ENCODE assay signal across 8 cellular contexts in genomic region chr13:110716235-110716505, GRCh38. TPM values are rescaled to one million over a fixed set of nuclear protein-coding genes. Genes with fewer than 3 reads are reported as not detected.
DNase-seq lines count a peak whose midpoint lies in the region; ATAC-seq, FAIRE-seq and TF ChIP-seq lines count a peak whose summit lies in the region.

No MANE protein-coding gene starts in this region.

- peaks cover 41% of the 10 kb centered on the region for H4K20me1 ChIP-seq in astrocyte (ENCODE audit: insufficient read depth, low read length)

- H3K9ac ChIP-seq in astrocyte (ENCODE audit: low read length): peak overlapping the region; percentile 94

- H3K79me2 ChIP-seq in astrocyte (ENCODE audit: insufficient read depth, low read length): peaks cover 72% of the 10 kb centered on the region

- no peaks in the 10 kb centered on the region for H3K27me3 ChIP-seq in astrocyte (ENCODE audit: insufficient read depth, low read length)

- no peaks in the 10 kb centered on the region for H3K9me3 ChIP-seq in astrocyte (ENCODE audit: insufficient read depth, low read depth, low read length)

- no peaks in the 10 kb centered on the region for H3K9me3 Mint-ChIP-seq in astrocyte (ENCODE audit: unreplicated experiment)
- H3K9me3 Mint-ChIP-seq in immature natural killer cell: peaks cover 0 to 2% (median 0%) of the 10 kb centered on the region in 6 donors
- no peaks in the 10 kb centered on the region for H3K9me3 Mint-ChIP-seq in stimulated activated naive B cell treated with anti-CD40 and anti-IgM and Interleukin-4, amounts not matched to agents 10 μg/mL and 1 μg/mL and 100 μg/mL, for 72 hours

- H3K27me3 Mint-ChIP-seq in astrocyte (ENCODE audit: low read depth, unreplicated experiment) (no peaks in the 10 kb centered on the region), immature natural killer cell (ENCODE audit: low read depth in 3 of 3) (peaks cover 19 to 28% (median 27%) of the 10 kb centered on the region in 3 donors)
- no peaks in the 10 kb centered on the region for H3K27me3 Mint-ChIP-seq in stimulated activated naive B cell treated with anti-CD40 and anti-IgM and Interleukin-4, amounts not matched to agents 10 μg/mL and 1 μg/mL and 100 μg/mL, for 72 hours

- in situ Hi-C loops in KBM-7 (cut with MboI; ENCODE audit: low pct_unique_long_range_greater_than_20kb, low sequenced_read_pairs): no loop called here

- TF ChIP-seq CTCF in C4-2B (conservative IDR thresholded peaks at IDR 0.05) (no peak), astrocyte (IDR thresholded peaks at IDR 0.05; ENCODE audit: insufficient read depth, low read depth, low read length) (no peak)

- peak overlapping the region; percentile 68 for H2AFZ ChIP-seq in astrocyte (ENCODE audit: low read depth, low read length)

- H3K4me1 ChIP-seq in astrocyte (ENCODE audit: insufficient read depth, low read length): peaks cover 20% of the 10 kb centered on the region

- DNase-seq in KBM-7 (peak; percentile 36), astrocyte (ENCODE audit: low read depth) (no peak), immature natural killer cell (no peak), C1 segment of cervical spinal cord (lab: John Stamatoyannopoulos, UW) (no peak), GDM1 (lab: John Stamatoyannopoulos, UW) (no peak)
- peak; percentile 5 for DNase-seq in stimulated activated naive B cell treated with anti-CD40 and anti-IgM and Interleukin-4, amounts not matched to agents 10 μg/mL and 1 μg/mL and 100 μg/mL, for 72 hours
- no peak for DNase-seq in stimulated activated naive CD4-positive, alpha-beta T cell treated with Interleukin-2 at 50 U/mL for 16 hours (lab: John Stamatoyannopoulos, UW)

- H3K27ac ChIP-seq in C4-2B (peak overlapping the region; percentile 92), astrocyte (ENCODE audit: low read depth, low read length) (peak overlapping the region; percentile 67)

- peaks cover 6% of the 10 kb centered on the region for H3K4me1 Mint-ChIP-seq in astrocyte (ENCODE audit: low read depth, unreplicated experiment)
- H3K4me1 Mint-ChIP-seq in immature natural killer cell: peaks cover 32 to 52% of the 10 kb centered on the region in 2 donors
- peaks cover 9 to 31% of the 10 kb centered on the region in 2 donors for H3K4me1 Mint-ChIP-seq in stimulated activated naive B cell treated with anti-CD40 and anti-IgM and Interleukin-4, amounts not matched to agents 10 μg/mL and 1 μg/mL and 100 μg/mL, for 72 hours

- peak overlapping the region; percentile 43 for H3K27ac Mint-ChIP-seq in astrocyte (ENCODE audit: unreplicated experiment)
- peak overlapping the region in 5 of 6 donors; percentile 75 to 97 (median 87) for H3K27ac Mint-ChIP-seq in immature natural killer cell
- H3K27ac Mint-ChIP-seq in stimulated activated naive B cell treated with anti-CD40 and anti-IgM and Interleukin-4, amounts not matched to agents 10 μg/mL and 1 μg/mL and 100 μg/mL, for 72 hours: peak overlapping the region; percentile 96

- H3K36me3 Mint-ChIP-seq in astrocyte (ENCODE audit: low read depth, unreplicated experiment) (no peaks in the 10 kb centered on the region), immature natural killer cell (peaks cover 0 to 6% (median 5%) of the 10 kb centered on the region in 3 donors)
- peaks cover 9 to 13% of the 10 kb centered on the region in 2 donors for H3K36me3 Mint-ChIP-seq in stimulated activated naive B cell treated with anti-CD40 and anti-IgM and Interleukin-4, amounts not matched to agents 10 μg/mL and 1 μg/mL and 100 μg/mL, for 72 hours

- no peak for FAIRE-seq in astrocyte (lab: Jason Lieb, UNC)

- H3K36me3 ChIP-seq in astrocyte (ENCODE audit: insufficient read depth, low read length): peaks cover 5% of the 10 kb centered on the region

- ATAC-seq in stimulated activated naive B cell treated with anti-CD40 and anti-IgM and Interleukin-4, amounts not matched to agents 10 μg/mL and 1 μg/mL and 100 μg/mL, for 72 hours (replicated peaks): no peak

- peak overlapping the region; percentile 92 for H3K4me3 ChIP-seq in astrocyte (ENCODE audit: insufficient read depth, low read depth, low read length)

- H3K4me3 Mint-ChIP-seq in astrocyte (ENCODE audit: unreplicated experiment): peak overlapping the region; percentile 96
- peak overlapping the region; percentile 95 to 100 (median 99) for H3K4me3 Mint-ChIP-seq in immature natural killer cell
- H3K4me3 Mint-ChIP-seq in stimulated activated naive B cell treated with anti-CD40 and anti-IgM and Interleukin-4, amounts not matched to agents 10 μg/mL and 1 μg/mL and 100 μg/mL, for 72 hours: peak overlapping the region; percentile 97

- peak overlapping the region; percentile 97 for H3K4me2 ChIP-seq in astrocyte (ENCODE audit: low read length)

RNA-seq across cellular contexts. Expression of gene ING1, which starts 2.7 kb away (rescaled TPM):
- 10.0 and 11.8 TPM in 2 replicates for total RNA-seq in astrocyte
- polyA plus RNA-seq in immature natural killer cell: 10 to 100 TPM; 12.6 to 20.1 (median 17.6) TPM

RNA-seq across cellular contexts. Expression of gene CARS2, which starts 10.3 kb away (rescaled TPM):
- 44.1 and 51.4 TPM in 2 replicates for total RNA-seq in astrocyte
- 10 to 100 TPM; 40.8 to 54.5 (median 40.8) TPM for polyA plus RNA-seq in immature natural killer cell

Comparison
In these comparisons a context has a peak if more than half of its experiments do, and no peak if none do; other contexts are left out.
1. DNase-seq: peak in KBM-7 (single experiment) and stimulated activated naive B cell treated with anti-CD40 and anti-IgM and Interleukin-4, amounts not matched to agents 10 μg/mL and 1 μg/mL and 100 μg/mL, for 72 hours (single experiment); none in astrocyte (single experiment), immature natural killer cell (0 of 3), C1 segment of cervical spinal cord (0 of 14), stimulated activated naive CD4-positive, alpha-beta T cell treated with Interleukin-2 at 50 U/mL for 16 hours (single experiment) and GDM1 (single experiment).
2. H3K27ac Mint-ChIP-seq: peak in every context shown above with its lines; median percentile 96 in stimulated activated naive B cell treated with anti-CD40 and anti-IgM and Interleukin-4, amounts not matched to agents 10 μg/mL and 1 μg/mL and 100 μg/mL, for 72 hours; 87 in immature natural killer cell; 43 in astrocyte.
3. Peak in every context shown above with its lines, with median percentiles within 50 percentile points of each other: H3K4me3 Mint-ChIP-seq.